ENCODE assay signal across 1 cellular context in the genomic region with DNA sequence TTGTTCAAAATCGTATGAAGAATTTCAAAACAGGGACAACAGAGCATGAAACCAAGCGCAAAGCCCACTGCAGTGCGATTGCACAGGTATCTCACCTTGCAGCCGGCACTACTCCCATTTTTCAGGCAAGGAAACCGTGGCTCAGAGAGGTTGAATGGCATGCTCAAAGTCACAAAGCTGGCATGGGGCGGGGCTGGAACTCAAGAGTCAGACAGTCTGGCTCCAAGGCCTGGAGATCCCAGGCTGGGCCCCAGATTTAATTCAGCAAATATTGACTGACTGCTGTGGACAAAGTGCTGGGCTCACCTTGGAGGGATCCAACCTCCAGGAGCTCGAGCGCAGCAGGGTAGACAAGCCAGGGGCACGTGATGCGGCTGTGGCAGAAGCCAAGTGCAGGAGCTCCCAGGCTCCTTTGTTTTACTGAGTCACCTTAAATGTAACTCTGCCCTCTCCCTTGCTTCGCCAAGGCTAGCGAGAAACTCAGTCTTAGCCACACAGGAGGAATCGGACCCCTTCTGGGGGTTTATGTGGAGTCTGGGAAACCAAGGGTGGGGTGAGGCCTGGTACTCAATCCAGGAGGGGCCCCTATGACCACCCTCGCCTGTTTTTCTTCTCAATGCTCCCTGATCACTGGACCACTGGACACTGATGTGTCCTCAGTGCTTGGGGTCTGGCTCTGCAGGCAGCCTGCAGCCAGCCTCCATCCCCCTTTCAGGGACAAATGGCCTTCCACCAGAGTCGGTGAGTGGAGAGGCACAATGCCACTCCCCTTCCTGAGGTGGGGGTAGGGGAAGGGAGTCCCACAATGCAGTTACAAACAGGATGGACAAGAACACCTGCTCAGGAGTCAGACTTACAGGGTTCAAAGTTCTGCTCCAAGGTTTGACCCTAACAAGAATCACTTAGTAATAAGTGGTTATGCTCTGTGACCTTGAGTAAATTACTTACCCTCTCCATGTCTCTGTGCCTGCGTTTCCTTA.
A peak's percentile ranks its signal among the peaks of the same experiment; 100 is the strongest.
TF ChIP-seq lines count a peak whose summit lies in the region.

No MANE protein-coding gene starts in this region.

TF ChIP-seq in HepG2, 621 proteins besides CTCF, POLR2A, EP300 and RAD21 (continued from another document and continues in another):
- TF ChIP-seq, protein P1, sequence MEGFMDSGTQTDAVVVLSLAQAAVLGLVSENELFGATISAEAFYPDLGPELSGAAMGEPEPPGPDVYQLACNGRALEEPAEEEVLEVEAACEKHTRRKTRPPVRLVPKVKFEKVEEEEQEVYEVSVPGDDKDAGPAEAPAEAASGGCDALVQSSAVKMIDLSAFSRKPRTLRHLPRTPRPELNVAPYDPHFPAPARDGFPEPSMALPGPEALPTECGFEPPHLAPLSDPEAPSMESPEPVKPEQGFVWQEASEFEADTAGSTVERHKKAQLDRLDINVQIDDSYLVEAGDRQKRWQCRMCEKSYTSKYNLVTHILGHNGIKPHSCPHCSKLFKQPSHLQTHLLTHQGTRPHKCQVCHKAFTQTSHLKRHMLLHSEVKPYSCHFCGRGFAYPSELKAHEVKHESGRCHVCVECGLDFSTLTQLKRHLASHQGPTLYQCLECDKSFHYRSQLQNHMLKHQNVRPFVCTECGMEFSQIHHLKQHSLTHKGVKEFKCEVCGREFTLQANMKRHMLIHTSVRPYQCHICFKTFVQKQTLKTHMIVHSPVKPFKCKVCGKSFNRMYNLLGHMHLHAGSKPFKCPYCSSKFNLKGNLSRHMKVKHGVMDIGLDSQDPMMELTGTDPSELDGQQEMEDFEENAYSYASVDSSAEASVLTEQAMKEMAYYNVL (CRISPR knock-in tag; IDR thresholded peaks at IDR 0.05; ENCODE audit: borderline replicate concordance) = 0 out of 2 replicates have a peak, but pooled peaks have one; percentile 45
- TF ChIP-seq EED (CRISPR knock-in tag; IDR thresholded peaks at IDR 0.05) (0 out of 2 replicates have a peak, but pooled peaks have one; percentile 59), TEAD3 (CRISPR knock-in tag; optimal IDR thresholded peaks at IDR 0.05; ENCODE audit: borderline replicate concordance) (peak; percentile 75), ZNF337 (CRISPR knock-in tag; IDR thresholded peaks at IDR 0.05; ENCODE audit: borderline replicate concordance, low read depth) (peak; percentile 51; the same call in 1 of the 2 replicates), DMAP1 (CRISPR knock-in tag; IDR thresholded peaks at IDR 0.05) (peak; percentile 74; the same call in 1 of the 2 replicates), ARHGAP35 (CRISPR knock-in tag; IDR thresholded peaks at IDR 0.05; ENCODE audit: borderline replicate concordance) (no peak), HOXA9 (CRISPR knock-in tag; IDR thresholded peaks at IDR 0.05; ENCODE audit: borderline replicate concordance) (no peak), ZNF264 (CRISPR knock-in tag; IDR thresholded peaks at IDR 0.05) (peak; percentile 74), ESRRA (CRISPR knock-in tag; IDR thresholded peaks at IDR 0.05; ENCODE audit: low read depth) (peak; percentile 40), GFI1 (CRISPR knock-in tag; IDR thresholded peaks at IDR 0.05; ENCODE audit: borderline replicate concordance) (peak; percentile 91; the same call in 1 of the 2 replicates), ZNF547 (CRISPR knock-in tag; IDR thresholded peaks at IDR 0.05) (no peak), ZNF296 (CRISPR knock-in tag; conservative IDR thresholded peaks at IDR 0.05) (no peak), NCOR1 (IDR thresholded peaks at IDR 0.05; ENCODE audit: borderline replicate concordance, low read length) (peak; percentile 46), ZMYM4 (CRISPR knock-in tag; IDR thresholded peaks at IDR 0.05) (peak; percentile 71), ZNF781 (CRISPR knock-in tag; IDR thresholded peaks at IDR 0.05; ENCODE audit: borderline replicate concordance, not compliant biosample characterization) (peak; percentile 57), MBNL3 (CRISPR knock-in tag; conservative IDR thresholded peaks at IDR 0.05) (no peak), FOXA1 (IDR thresholded peaks at IDR 0.05) (peak; percentile 84), FOXA1 (CRISPR knock-in tag; IDR thresholded peaks at IDR 0.05) (peak; percentile 98), SMC3 (IDR thresholded peaks at IDR 0.05; ENCODE audit: low read length) (no peak), FOXK2 (IDR thresholded peaks at IDR 0.05) (0 out of 2 replicates have a peak, but pooled peaks have one; percentile 57), ZNF552 (CRISPR knock-in tag; IDR thresholded peaks at IDR 0.05; ENCODE audit: borderline replicate concordance) (no peak), ZNF670 (CRISPR knock-in tag; IDR thresholded peaks at IDR 0.05; ENCODE audit: borderline replicate concordance) (no peak), ZNF558 (CRISPR knock-in tag; IDR thresholded peaks at IDR 0.05; ENCODE audit: borderline replicate concordance) (0 out of 2 replicates have a peak, but pooled peaks have one; percentile 5), CHCHD3 (CRISPR knock-in tag; IDR thresholded peaks at IDR 0.05) (no peak), TBL1XR1 (IDR thresholded peaks at IDR 0.05; ENCODE audit: borderline replicate concordance, low read length, partially characterized antibody) (peak; percentile 49), JUN (CRISPR knock-in tag; IDR thresholded peaks at IDR 0.05) (no peak), HHEX (CRISPR knock-in tag; IDR thresholded peaks at IDR 0.05) (peak; percentile 27; the same call in 1 of the 2 replicates), ZNF546 (CRISPR knock-in tag; conservative IDR thresholded peaks at IDR 0.05) (no peak)
- TF ChIP-seq, protein P2, sequence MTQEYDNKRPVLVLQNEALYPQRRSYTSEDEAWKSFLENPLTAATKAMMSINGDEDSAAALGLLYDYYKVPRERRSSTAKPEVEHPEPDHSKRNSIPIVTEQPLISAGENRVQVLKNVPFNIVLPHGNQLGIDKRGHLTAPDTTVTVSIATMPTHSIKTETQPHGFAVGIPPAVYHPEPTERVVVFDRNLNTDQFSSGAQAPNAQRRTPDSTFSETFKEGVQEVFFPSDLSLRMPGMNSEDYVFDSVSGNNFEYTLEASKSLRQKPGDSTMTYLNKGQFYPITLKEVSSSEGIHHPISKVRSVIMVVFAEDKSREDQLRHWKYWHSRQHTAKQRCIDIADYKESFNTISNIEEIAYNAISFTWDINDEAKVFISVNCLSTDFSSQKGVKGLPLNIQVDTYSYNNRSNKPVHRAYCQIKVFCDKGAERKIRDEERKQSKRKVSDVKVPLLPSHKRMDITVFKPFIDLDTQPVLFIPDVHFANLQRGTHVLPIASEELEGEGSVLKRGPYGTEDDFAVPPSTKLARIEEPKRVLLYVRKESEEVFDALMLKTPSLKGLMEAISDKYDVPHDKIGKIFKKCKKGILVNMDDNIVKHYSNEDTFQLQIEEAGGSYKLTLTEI (CRISPR knock-in tag; conservative IDR thresholded peaks at IDR 0.05) = no peak
- TF ChIP-seq, protein P3, sequence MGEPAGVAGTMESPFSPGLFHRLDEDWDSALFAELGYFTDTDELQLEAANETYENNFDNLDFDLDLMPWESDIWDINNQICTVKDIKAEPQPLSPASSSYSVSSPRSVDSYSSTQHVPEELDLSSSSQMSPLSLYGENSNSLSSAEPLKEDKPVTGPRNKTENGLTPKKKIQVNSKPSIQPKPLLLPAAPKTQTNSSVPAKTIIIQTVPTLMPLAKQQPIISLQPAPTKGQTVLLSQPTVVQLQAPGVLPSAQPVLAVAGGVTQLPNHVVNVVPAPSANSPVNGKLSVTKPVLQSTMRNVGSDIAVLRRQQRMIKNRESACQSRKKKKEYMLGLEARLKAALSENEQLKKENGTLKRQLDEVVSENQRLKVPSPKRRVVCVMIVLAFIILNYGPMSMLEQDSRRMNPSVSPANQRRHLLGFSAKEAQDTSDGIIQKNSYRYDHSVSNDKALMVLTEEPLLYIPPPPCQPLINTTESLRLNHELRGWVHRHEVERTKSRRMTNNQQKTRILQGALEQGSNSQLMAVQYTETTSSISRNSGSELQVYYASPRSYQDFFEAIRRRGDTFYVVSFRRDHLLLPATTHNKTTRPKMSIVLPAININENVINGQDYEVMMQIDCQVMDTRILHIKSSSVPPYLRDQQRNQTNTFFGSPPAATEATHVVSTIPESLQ (CRISPR knock-in tag; conservative IDR thresholded peaks at IDR 0.05) = no peak; the same call in 1 of the 2 replicates
- TF ChIP-seq, protein P4, sequence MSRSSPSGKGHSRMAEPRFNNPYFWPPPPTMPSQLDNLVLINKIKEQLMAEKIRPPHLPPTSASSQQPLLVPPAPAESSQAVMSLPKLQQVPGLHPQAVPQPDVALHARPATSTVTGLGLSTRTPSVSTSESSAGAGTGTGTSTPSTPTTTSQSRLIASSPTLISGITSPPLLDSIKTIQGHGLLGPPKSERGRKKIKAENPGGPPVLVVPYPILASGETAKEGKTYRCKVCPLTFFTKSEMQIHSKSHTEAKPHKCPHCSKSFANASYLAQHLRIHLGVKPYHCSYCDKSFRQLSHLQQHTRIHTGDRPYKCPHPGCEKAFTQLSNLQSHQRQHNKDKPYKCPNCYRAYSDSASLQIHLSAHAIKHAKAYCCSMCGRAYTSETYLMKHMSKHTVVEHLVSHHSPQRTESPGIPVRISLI (CRISPR knock-in tag; IDR thresholded peaks at IDR 0.05; ENCODE audit: borderline replicate concordance) = 0 out of 2 replicates have a peak, but pooled peaks have one; percentile 13
- TF ChIP-seq, protein P5, sequence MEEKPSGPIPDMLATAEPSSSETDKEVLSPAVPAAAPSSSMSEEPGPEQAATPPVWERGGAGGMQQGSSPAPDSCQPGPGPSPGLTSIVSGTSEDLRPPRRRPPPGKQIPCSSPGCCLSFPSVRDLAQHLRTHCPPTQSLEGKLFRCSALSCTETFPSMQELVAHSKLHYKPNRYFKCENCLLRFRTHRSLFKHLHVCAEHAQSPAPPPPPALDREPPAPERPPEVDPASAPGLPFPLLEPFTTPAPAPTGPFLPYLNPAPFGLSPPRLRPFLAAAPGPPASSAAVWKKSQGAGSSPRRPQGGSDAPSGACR (CRISPR knock-in tag; IDR thresholded peaks at IDR 0.05) = 0 out of 2 replicates have a peak, but pooled peaks have one; percentile 45
- TF ChIP-seq, protein P6, sequence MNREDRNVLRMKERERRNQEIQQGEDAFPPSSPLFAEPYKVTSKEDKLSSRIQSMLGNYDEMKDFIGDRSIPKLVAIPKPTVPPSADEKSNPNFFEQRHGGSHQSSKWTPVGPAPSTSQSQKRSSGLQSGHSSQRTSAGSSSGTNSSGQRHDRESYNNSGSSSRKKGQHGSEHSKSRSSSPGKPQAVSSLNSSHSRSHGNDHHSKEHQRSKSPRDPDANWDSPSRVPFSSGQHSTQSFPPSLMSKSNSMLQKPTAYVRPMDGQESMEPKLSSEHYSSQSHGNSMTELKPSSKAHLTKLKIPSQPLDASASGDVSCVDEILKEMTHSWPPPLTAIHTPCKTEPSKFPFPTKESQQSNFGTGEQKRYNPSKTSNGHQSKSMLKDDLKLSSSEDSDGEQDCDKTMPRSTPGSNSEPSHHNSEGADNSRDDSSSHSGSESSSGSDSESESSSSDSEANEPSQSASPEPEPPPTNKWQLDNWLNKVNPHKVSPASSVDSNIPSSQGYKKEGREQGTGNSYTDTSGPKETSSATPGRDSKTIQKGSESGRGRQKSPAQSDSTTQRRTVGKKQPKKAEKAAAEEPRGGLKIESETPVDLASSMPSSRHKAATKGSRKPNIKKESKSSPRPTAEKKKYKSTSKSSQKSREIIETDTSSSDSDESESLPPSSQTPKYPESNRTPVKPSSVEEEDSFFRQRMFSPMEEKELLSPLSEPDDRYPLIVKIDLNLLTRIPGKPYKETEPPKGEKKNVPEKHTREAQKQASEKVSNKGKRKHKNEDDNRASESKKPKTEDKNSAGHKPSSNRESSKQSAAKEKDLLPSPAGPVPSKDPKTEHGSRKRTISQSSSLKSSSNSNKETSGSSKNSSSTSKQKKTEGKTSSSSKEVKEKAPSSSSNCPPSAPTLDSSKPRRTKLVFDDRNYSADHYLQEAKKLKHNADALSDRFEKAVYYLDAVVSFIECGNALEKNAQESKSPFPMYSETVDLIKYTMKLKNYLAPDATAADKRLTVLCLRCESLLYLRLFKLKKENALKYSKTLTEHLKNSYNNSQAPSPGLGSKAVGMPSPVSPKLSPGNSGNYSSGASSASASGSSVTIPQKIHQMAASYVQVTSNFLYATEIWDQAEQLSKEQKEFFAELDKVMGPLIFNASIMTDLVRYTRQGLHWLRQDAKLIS (CRISPR knock-in tag; IDR thresholded peaks at IDR 0.05) = no peak
- TF ChIP-seq, protein P7, sequence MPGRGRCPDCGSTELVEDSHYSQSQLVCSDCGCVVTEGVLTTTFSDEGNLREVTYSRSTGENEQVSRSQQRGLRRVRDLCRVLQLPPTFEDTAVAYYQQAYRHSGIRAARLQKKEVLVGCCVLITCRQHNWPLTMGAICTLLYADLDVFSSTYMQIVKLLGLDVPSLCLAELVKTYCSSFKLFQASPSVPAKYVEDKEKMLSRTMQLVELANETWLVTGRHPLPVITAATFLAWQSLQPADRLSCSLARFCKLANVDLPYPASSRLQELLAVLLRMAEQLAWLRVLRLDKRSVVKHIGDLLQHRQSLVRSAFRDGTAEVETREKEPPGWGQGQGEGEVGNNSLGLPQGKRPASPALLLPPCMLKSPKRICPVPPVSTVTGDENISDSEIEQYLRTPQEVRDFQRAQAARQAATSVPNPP (CRISPR knock-in tag; IDR thresholded peaks at IDR 0.05) = peak; percentile 77; the same call in 1 of the 2 replicates
- TF ChIP-seq, protein P8, sequence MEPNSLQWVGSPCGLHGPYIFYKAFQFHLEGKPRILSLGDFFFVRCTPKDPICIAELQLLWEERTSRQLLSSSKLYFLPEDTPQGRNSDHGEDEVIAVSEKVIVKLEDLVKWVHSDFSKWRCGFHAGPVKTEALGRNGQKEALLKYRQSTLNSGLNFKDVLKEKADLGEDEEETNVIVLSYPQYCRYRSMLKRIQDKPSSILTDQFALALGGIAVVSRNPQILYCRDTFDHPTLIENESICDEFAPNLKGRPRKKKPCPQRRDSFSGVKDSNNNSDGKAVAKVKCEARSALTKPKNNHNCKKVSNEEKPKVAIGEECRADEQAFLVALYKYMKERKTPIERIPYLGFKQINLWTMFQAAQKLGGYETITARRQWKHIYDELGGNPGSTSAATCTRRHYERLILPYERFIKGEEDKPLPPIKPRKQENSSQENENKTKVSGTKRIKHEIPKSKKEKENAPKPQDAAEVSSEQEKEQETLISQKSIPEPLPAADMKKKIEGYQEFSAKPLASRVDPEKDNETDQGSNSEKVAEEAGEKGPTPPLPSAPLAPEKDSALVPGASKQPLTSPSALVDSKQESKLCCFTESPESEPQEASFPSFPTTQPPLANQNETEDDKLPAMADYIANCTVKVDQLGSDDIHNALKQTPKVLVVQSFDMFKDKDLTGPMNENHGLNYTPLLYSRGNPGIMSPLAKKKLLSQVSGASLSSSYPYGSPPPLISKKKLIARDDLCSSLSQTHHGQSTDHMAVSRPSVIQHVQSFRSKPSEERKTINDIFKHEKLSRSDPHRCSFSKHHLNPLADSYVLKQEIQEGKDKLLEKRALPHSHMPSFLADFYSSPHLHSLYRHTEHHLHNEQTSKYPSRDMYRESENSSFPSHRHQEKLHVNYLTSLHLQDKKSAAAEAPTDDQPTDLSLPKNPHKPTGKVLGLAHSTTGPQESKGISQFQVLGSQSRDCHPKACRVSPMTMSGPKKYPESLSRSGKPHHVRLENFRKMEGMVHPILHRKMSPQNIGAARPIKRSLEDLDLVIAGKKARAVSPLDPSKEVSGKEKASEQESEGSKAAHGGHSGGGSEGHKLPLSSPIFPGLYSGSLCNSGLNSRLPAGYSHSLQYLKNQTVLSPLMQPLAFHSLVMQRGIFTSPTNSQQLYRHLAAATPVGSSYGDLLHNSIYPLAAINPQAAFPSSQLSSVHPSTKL (CRISPR knock-in tag; IDR thresholded peaks at IDR 0.05) = peak; percentile 87
- TF ChIP-seq, protein P9, sequence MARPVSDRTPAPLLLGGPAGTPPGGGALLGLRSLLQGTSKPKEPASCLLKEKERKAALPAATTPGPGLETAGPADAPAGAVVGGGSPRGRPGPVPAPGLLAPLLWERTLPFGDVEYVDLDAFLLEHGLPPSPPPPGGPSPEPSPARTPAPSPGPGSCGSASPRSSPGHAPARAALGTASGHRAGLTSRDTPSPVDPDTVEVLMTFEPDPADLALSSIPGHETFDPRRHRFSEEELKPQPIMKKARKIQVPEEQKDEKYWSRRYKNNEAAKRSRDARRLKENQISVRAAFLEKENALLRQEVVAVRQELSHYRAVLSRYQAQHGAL (CRISPR knock-in tag; IDR thresholded peaks at IDR 0.05; ENCODE audit: not compliant biosample characterization) = no peak
